Comparison of ENCODE assay signal across 1 cellular context in the genomic region with DNA sequence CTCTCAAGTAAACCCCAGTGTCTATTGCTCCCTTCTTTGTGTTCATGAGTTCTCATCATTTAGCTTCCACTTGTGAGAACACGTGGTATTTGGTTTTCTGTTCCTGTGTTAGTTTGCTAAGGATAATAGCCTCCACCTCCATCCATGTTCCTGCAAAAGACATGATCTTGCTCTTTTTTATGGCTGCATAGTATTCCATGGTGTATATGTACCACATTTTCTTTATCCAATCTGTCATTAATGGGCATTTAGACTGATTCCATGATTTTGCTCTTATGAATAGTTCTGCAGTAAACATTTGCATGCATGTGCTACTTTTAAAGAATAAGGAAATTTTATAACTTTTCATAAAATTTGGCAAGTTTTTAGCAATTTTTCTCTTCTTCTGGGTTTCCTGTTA. TPM values are rescaled to one million over a fixed set of nuclear protein-coding genes. Genes with fewer than 3 reads are reported as not detected.
"Had no signal": no experiment of that assay in that cellular context is flagged by ENCODE, and none has a peak within 500 bp of the region (broad histone marks: within the 10 kb centered on the region; RNA-seq: fewer than 3 reads in every experiment).

No MANE protein-coding gene starts in this region.

RNA-seq across cellular contexts. Expression of a gene that starts 40.5 kb away (rescaled TPM):
- total RNA-seq: ascending aorta had no signal
